In genomic region chr1:245765241-245766000, GRCh38 we compare ENCODE assay signal across 14 cellular contexts.
A peak's percentile ranks its signal among the peaks of the same experiment; 100 is the strongest.
DNase-seq lines count a peak whose midpoint lies in the region; ATAC-seq and TF ChIP-seq lines count a peak whose summit lies in the region.
"Had no signal": no experiment of that assay in that cellular context is flagged by ENCODE, and none has a peak within 500 bp of the region (broad histone marks: within the 10 kb centered on the region; RNA-seq: fewer than 3 reads in every experiment).

No MANE protein-coding gene starts in this region.

- H3K9me3 ChIP-seq in IMR-90 (ENCODE audit: control insufficient read depth, insufficient read depth, low read length): no peaks in the 10 kb centered on the region
- H3K9me3 ChIP-seq in gastrocnemius medialis: no peaks in the 10 kb centered on the region
- no peaks in the 10 kb centered on the region for H3K9me3 ChIP-seq in trophoblast cell (ENCODE audit: insufficient read depth, low read depth, low read length)

- peak overlapping the region; percentile 92 for H3K18ac ChIP-seq in IMR-90 (ENCODE audit: low read depth, low read length)
- H3K18ac ChIP-seq in trophoblast cell (ENCODE audit: low read length): no peak overlapping the region

- H3K23ac ChIP-seq in IMR-90 (ENCODE audit: low read depth, low read length): no peak overlapping the region
- no peak overlapping the region for H3K23ac ChIP-seq in trophoblast cell (ENCODE audit: low read length)

- H2AFZ ChIP-seq in IMR-90 (replicated peaks; ENCODE audit: low read length, poor library complexity) (no peak overlapping the region), trophoblast cell (ENCODE audit: insufficient read depth, low read length, poor library complexity) (no peak overlapping the region)

- H2AK5ac ChIP-seq in IMR-90 (ENCODE audit: low read depth, low read length): peak overlapping the region; percentile 60
- H2AK5ac ChIP-seq in trophoblast cell (ENCODE audit: low read length): no peak overlapping the region

- intact Hi-C loops in IMR-90 (cut with micrococcal nuclease) (no loop called here), gastrocnemius medialis (cut with DNase I; ENCODE audit: low total_unique reads) (no loop called here)

- H3K4me1 ChIP-seq in IMR-90 (ENCODE audit: control insufficient read depth, insufficient read depth, low read length) (peaks cover 13% of the 10 kb centered on the region), gastrocnemius medialis (no peaks in the 10 kb centered on the region), trophoblast cell (ENCODE audit: control insufficient read depth in 1 of 2, insufficient read depth in 2 of 2, low read length in 2 of 2) (peaks cover 6 to 9% of the 10 kb centered on the region in 2 experiments)

- H3K14ac ChIP-seq in IMR-90 (replicated peaks; ENCODE audit: low read depth, low read length) (peak overlapping the region; percentile 73), trophoblast cell (ENCODE audit: low read length) (no peak overlapping the region)

- H3K27ac ChIP-seq in IMR-90 (ENCODE audit: insufficient read depth, low read length): peak overlapping the region; percentile 62
- H3K27ac ChIP-seq in gastrocnemius medialis: no peak overlapping the region
- no peak overlapping the region for H3K27ac ChIP-seq in trophoblast cell (ENCODE audit: low read depth, low read length)

- H3K4me3 ChIP-seq in IMR-90 (ENCODE audit: insufficient read depth, low read depth, low read length) (no peak overlapping the region), gastrocnemius medialis (no peak overlapping the region), trophoblast cell (ENCODE audit: low read depth, low read length) (no peak overlapping the region)

- no peak overlapping the region for H4K12ac ChIP-seq in trophoblast cell (ENCODE audit: low read depth, low read length)

- CTCF ChIA-PET in IMR-90 (lab: Yijun Ruan, JAX): no interaction called here

- peak overlapping the region; percentile 45 to 81 for H4K8ac ChIP-seq in IMR-90 (ENCODE audit: low read depth in 2 of 2, low read length in 2 of 2)
- H4K8ac ChIP-seq in trophoblast cell (ENCODE audit: low read depth, low read length): no peak overlapping the region

- TF ChIP-seq CTCF in IMR-90 (conservative IDR thresholded peaks at IDR 0.05; ENCODE audit: low read depth, low read length) (no peak), gastrocnemius medialis (IDR thresholded peaks at IDR 0.05 in 4 of 5, conservative IDR thresholded peaks at IDR 0.05 in 1 of 5) (no peak)

- H3K9ac ChIP-seq in IMR-90 (ENCODE audit: low read depth, low read length) (0 out of 2 replicates have a peak overlapping the region, but pooled peaks have one; percentile 2), trophoblast cell (ENCODE audit: low read length) (no peak overlapping the region)

- no peak overlapping the region for H3K56ac ChIP-seq in IMR-90 (ENCODE audit: extremely low read depth, insufficient read depth, low read length)

- WGBS in IMR-90 (ENCODE audit: extremely low coverage in 2 of 2, insufficient read length in 1 of 2), 2 experiments: no CpG with 5 or more reads among the region's 10 CpGs
- WGBS in trophoblast cell (ENCODE audit: extremely low coverage, insufficient coverage, insufficient read length): no CpG with 5 or more reads among the region's 10 CpGs

- H4K20me1 ChIP-seq in IMR-90 (ENCODE audit: insufficient read depth, low read length): no peaks in the 10 kb centered on the region

- H2BK5ac ChIP-seq in IMR-90 (ENCODE audit: low read depth, low read length, poor library complexity, severe bottlenecking) (peak overlapping the region; percentile 3), trophoblast cell (ENCODE audit: low read depth, low read length, poor library complexity) (no peak overlapping the region)

- H3K36me3 ChIP-seq in IMR-90 (ENCODE audit: control insufficient read depth, insufficient read depth, low read length) (no peaks in the 10 kb centered on the region), gastrocnemius medialis (peaks cover 0 to 6% of the 10 kb centered on the region in 2 donors), trophoblast cell (ENCODE audit: control insufficient read depth in 1 of 2, insufficient read depth in 2 of 2, low read length in 2 of 2) (no peaks in the 10 kb centered on the region)

- BruUV-seq in IMR-90 (replicated peaks; lab: Mats Ljungman, UMichigan): no TSS peak

- H2BK20ac ChIP-seq in IMR-90 (ENCODE audit: low read depth, low read length): peak overlapping the region; percentile 87

- DNase-seq in AG08396 (ENCODE audit: low spot score): peak; percentile 46
- peak; percentile 87 for DNase-seq in IMR-90
- peak; percentile 65 for DNase-seq in cerebellum (ENCODE audit: low spot score)
- DNase-seq in kidney tubule cell (ENCODE audit: low spot score): peak; percentile 88
- no peak for DNase-seq in gastrocnemius medialis
- DNase-seq in NCI-H146 treated with DMSO at 0.1 percent for 48 hours (lab: John Stamatoyannopoulos, UW; ENCODE audit: unreplicated experiment): no peak
- DNase-seq in trophoblast cell: no peak
- no peak for DNase-seq in activated CD8-positive, alpha-beta memory T cell treated with anti-CD3 and anti-CD28 coated beads, Interleukin-2, amount 50 U/mL, for 4 hours
- DNase-seq: activated B cell treated with CpG ODN at 0.5 μM for 24 hours, midbrain, NCI-H1105 treated with DMSO at 0.1 percent for 48 hours, NCI-H446, SW 1271 had no signal

- H2AK9ac ChIP-seq in IMR-90 (replicated peaks; ENCODE audit: low read depth, low read length, poor library complexity): no peak overlapping the region

- POLR2A ChIA-PET in IMR-90 (lab: Charles Lee; ENCODE audit: unreplicated experiment): no interaction called here

- H3K4me2 ChIP-seq in IMR-90 (ENCODE audit: low read depth, low read length): peak overlapping the region; percentile 23
- no peak overlapping the region for H3K4me2 ChIP-seq in trophoblast cell (ENCODE audit: low read length)

- dilution Hi-C loops in IMR-90 (cut with HindIII; ENCODE audit: low sequenced_read_pairs, unreplicated experiment): no loop called here

- H3K4ac ChIP-seq in IMR-90 (ENCODE audit: low read depth, low read length) (peak overlapping the region; percentile 69), trophoblast cell (ENCODE audit: low read depth, low read length) (no peak overlapping the region)

- H4K91ac ChIP-seq in IMR-90 (ENCODE audit: insufficient read depth, low read depth, low read length): peak overlapping the region; percentile 78
- H4K91ac ChIP-seq in trophoblast cell (ENCODE audit: low read depth, low read length): no peak overlapping the region

- H3K79me2 ChIP-seq in trophoblast cell (ENCODE audit: control insufficient read depth, insufficient read depth, low read length, poor library complexity): no peaks in the 10 kb centered on the region

- TF ChIP-seq RAD21 in IMR-90 (IDR thresholded peaks at IDR 0.05; ENCODE audit: low read length): no peak

- ATAC-seq in IMR-90 (ENCODE audit: low read depth) (peak; percentile 92), gastrocnemius medialis (no peak)
- ATAC-seq: activated naive CD4-positive, alpha-beta T cell treated with anti-CD3 and anti-CD28 coated beads, Interleukin-2, amount 50 U/mL, for 72 hours had no signal

- H4K5ac ChIP-seq in IMR-90 (ENCODE audit: low read depth, low read length): peak overlapping the region; percentile 97

- H2BK15ac ChIP-seq in IMR-90 (ENCODE audit: low read depth, low read length): peak overlapping the region; percentile 85; the same call in 2 of the 3 replicates

- H3K79me1 ChIP-seq in IMR-90 (ENCODE audit: low read depth in 1 of 2, low read length in 2 of 2) (no peaks in the 10 kb centered on the region), trophoblast cell (ENCODE audit: low read length) (no peaks in the 10 kb centered on the region)

- H2BK12ac ChIP-seq in trophoblast cell (ENCODE audit: low read length): no peak overlapping the region

- TF ChIP-seq POLR2A in IMR-90 (IDR thresholded peaks at IDR 0.05; ENCODE audit: low read depth, low read length) (no peak), gastrocnemius medialis (IDR thresholded peaks at IDR 0.05) (no peak)

- in situ Hi-C loops in IMR-90 (cut with MboI; ENCODE audit: low sequenced_read_pairs): no loop called here
- in situ Hi-C loops in gastrocnemius medialis (cut with MboI; ENCODE audit: low sequenced_read_pairs in 4 of 4): no loop called here

- H3K27me3 ChIP-seq in IMR-90 (ENCODE audit: control insufficient read depth, insufficient read depth, low read length) (no peaks in the 10 kb centered on the region), gastrocnemius medialis (no peaks in the 10 kb centered on the region), trophoblast cell (ENCODE audit: insufficient read depth, low read length) (no peaks in the 10 kb centered on the region)

- H3K9me1 ChIP-seq in IMR-90 (ENCODE audit: insufficient read depth, low read length): 0 out of 2 replicates have a peak, but pooled peaks cover 3% of the 10 kb centered on the region

- H2BK120ac ChIP-seq in IMR-90 (ENCODE audit: low read depth, low read length) (peak overlapping the region; percentile 93), trophoblast cell (ENCODE audit: insufficient read depth, low read length, poor library complexity) (no peak overlapping the region)

TF ChIP-seq in IMR-90, 13 proteins besides CTCF, POLR2A, EP300 and RAD21:
- peak; percentile 50 for TF ChIP-seq FOS (IDR thresholded peaks at IDR 0.05; ENCODE audit: low read depth, low read length)
- TF ChIP-seq SMC3 (IDR thresholded peaks at IDR 0.05; ENCODE audit: low read depth, low read length): no peak
- no peak for TF ChIP-seq CHD1 (IDR thresholded peaks at IDR 0.05; ENCODE audit: low read depth, low read length)
- TF ChIP-seq RFX5 (IDR thresholded peaks at IDR 0.05; ENCODE audit: low read depth, low read length): no peak

Comparison
In these comparisons a context has a peak if more than half of its experiments do, and no peak if none do; other contexts are left out.
1. DNase-seq: peak in AG08396 (single experiment), IMR-90 (single experiment), cerebellum (single experiment) and kidney tubule cell (single experiment); none in gastrocnemius medialis (0 of 2), NCI-H146 treated with DMSO at 0.1 percent for 48 hours (single experiment), trophoblast cell (0 of 2) and activated CD8-positive, alpha-beta memory T cell treated with anti-CD3 and anti-CD28 coated beads, Interleukin-2, amount 50 U/mL, for 4 hours (single experiment).